1 cellular context compared by ENCODE assay signal in the genomic region with DNA sequence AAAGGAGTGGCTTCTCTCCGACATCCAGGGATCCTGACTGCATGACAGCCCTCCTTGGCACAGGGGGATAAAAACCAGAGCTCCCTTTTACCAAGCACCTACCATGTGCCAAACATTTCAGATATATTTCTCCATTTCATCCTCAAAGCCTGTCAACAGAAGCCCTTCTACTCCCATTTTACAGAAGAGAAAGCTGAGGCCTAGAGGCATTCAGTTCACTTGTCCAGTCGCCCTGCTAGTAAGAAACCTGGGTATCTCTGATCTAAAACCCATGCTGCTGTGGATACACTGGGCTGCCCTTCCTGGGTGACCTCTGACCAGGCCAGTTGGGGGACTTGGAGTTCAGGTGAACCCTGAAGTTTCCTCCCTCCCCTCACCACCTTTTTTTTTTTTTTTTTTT.
TF ChIP-seq lines count a peak whose summit lies in the region.

No MANE protein-coding gene starts in this region.

TF ChIP-seq in HCT116, 20 proteins besides CTCF, POLR2A, EP300 and RAD21:
- TF ChIP-seq POLR2AphosphoS5 (IDR thresholded peaks at IDR 0.05; ENCODE audit: low read depth, low read length) (no peak), EZH2phosphoT487 (IDR thresholded peaks at IDR 0.05; ENCODE audit: borderline replicate concordance) (no peak), SP1 (IDR thresholded peaks at IDR 0.05; ENCODE audit: low read depth) (no peak), FOSL1 (IDR thresholded peaks at IDR 0.05; ENCODE audit: low read depth) (no peak), YY1 (IDR thresholded peaks at IDR 0.05; ENCODE audit: extremely low read depth, insufficient replicate concordance, low read depth, low read length) (no peak), ZFX (IDR thresholded peaks at IDR 0.05) (no peak), SRF (IDR thresholded peaks at IDR 0.05; ENCODE audit: low read depth) (no peak), CBX3 (IDR thresholded peaks at IDR 0.05; ENCODE audit: low read depth) (no peak), TCF7L2 (IDR thresholded peaks at IDR 0.05; ENCODE audit: borderline replicate concordance, extremely low read depth, insufficient read depth, insufficient read length) (no peak), ELF1 (IDR thresholded peaks at IDR 0.05; ENCODE audit: borderline replicate concordance, low read depth) (no peak), JUND (IDR thresholded peaks at IDR 0.05) (no peak)
- TF ChIP-seq, protein P1, sequence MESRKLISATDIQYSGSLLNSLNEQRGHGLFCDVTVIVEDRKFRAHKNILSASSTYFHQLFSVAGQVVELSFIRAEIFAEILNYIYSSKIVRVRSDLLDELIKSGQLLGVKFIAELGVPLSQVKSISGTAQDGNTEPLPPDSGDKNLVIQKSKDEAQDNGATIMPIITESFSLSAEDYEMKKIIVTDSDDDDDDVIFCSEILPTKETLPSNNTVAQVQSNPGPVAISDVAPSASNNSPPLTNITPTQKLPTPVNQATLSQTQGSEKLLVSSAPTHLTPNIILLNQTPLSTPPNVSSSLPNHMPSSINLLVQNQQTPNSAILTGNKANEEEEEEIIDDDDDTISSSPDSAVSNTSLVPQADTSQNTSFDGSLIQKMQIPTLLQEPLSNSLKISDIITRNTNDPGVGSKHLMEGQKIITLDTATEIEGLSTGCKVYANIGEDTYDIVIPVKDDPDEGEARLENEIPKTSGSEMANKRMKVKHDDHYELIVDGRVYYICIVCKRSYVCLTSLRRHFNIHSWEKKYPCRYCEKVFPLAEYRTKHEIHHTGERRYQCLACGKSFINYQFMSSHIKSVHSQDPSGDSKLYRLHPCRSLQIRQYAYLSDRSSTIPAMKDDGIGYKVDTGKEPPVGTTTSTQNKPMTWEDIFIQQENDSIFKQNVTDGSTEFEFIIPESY (IDR thresholded peaks at IDR 0.05; ENCODE audit: extremely low read depth, insufficient replicate concordance, low read length): no peak
- TF ChIP-seq, protein P2, sequence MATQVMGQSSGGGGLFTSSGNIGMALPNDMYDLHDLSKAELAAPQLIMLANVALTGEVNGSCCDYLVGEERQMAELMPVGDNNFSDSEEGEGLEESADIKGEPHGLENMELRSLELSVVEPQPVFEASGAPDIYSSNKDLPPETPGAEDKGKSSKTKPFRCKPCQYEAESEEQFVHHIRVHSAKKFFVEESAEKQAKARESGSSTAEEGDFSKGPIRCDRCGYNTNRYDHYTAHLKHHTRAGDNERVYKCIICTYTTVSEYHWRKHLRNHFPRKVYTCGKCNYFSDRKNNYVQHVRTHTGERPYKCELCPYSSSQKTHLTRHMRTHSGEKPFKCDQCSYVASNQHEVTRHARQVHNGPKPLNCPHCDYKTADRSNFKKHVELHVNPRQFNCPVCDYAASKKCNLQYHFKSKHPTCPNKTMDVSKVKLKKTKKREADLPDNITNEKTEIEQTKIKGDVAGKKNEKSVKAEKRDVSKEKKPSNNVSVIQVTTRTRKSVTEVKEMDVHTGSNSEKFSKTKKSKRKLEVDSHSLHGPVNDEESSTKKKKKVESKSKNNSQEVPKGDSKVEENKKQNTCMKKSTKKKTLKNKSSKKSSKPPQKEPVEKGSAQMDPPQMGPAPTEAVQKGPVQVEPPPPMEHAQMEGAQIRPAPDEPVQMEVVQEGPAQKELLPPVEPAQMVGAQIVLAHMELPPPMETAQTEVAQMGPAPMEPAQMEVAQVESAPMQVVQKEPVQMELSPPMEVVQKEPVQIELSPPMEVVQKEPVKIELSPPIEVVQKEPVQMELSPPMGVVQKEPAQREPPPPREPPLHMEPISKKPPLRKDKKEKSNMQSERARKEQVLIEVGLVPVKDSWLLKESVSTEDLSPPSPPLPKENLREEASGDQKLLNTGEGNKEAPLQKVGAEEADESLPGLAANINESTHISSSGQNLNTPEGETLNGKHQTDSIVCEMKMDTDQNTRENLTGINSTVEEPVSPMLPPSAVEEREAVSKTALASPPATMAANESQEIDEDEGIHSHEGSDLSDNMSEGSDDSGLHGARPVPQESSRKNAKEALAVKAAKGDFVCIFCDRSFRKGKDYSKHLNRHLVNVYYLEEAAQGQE (IDR thresholded peaks at IDR 0.05; ENCODE audit: low read depth): no peak
- TF ChIP-seq, protein P3, sequence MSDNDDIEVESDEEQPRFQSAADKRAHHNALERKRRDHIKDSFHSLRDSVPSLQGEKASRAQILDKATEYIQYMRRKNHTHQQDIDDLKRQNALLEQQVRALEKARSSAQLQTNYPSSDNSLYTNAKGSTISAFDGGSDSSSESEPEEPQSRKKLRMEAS (IDR thresholded peaks at IDR 0.05): no peak
- TF ChIP-seq, protein P4, sequence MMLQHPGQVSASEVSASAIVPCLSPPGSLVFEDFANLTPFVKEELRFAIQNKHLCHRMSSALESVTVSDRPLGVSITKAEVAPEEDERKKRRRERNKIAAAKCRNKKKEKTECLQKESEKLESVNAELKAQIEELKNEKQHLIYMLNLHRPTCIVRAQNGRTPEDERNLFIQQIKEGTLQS (IDR thresholded peaks at IDR 0.05): no peak
